11 cellular contexts compared by ENCODE assay signal in genomic region chr6:34671362-34671761, GRCh38. TPM values are rescaled to one million over a fixed set of nuclear protein-coding genes. Genes with fewer than 3 reads are reported as not detected.
A peak's percentile ranks its signal among the peaks of the same experiment; 100 is the strongest.
DNase-seq lines count a peak whose midpoint lies in the region; ATAC-seq, FAIRE-seq and TF ChIP-seq lines count a peak whose summit lies in the region.
"Had no signal": no experiment of that assay in that cellular context is flagged by ENCODE, and none has a peak within 500 bp of the region (broad histone marks: within the 10 kb centered on the region; RNA-seq: fewer than 3 reads in every experiment).

No MANE protein-coding gene starts in this region.

- H3K4me3 ChIP-seq in heart left ventricle (no peak overlapping the region), HepG2 (replicated peaks in 1 of 3; ENCODE audit: insufficient read depth in 1 of 3, low read depth in 2 of 3, low read length in 3 of 3) (no peak overlapping the region), upper lobe of right lung (no peak overlapping the region)

- H3K4me1 Mint-ChIP-seq in activated T-helper 17 cell treated with anti-CD3 and anti-CD28 coated beads, Interleukin-2, amount 50 U/mL, for 72 hours = peaks cover 39% of the 10 kb centered on the region

- TF ChIP-seq EP300 in HepG2 (IDR thresholded peaks at IDR 0.05; ENCODE audit: low read depth in 2 of 2, low read length in 2 of 2) = no peak
- no peak for TF ChIP-seq EP300 in HepG2 (CRISPR knock-in tag; IDR thresholded peaks at IDR 0.05; ENCODE audit: borderline replicate concordance)

- peaks cover 81% of the 10 kb centered on the region for H3K79me2 ChIP-seq in HepG2 (ENCODE audit: insufficient read depth, low read length)

- POLR2A ChIA-PET in HepG2 (lab: Yijun Ruan, JAX) = interaction anchor here (1.0 kb wide), 1 partner anchor 14 kb away, joined by 3 read pairs; no protein-coding TSS in a partner anchor

- H3K36me3 ChIP-seq in heart left ventricle (no peaks in the 10 kb centered on the region), HepG2 (replicated peaks in 1 of 2; ENCODE audit: control insufficient read depth in 1 of 2, insufficient read depth in 2 of 2, low read length in 2 of 2) (no peaks in the 10 kb centered on the region; a peak in 1 of 5 replicates), upper lobe of right lung (no peaks in the 10 kb centered on the region)

- no peak for TF ChIP-seq RAD21 in HepG2 (CRISPR knock-in tag; IDR thresholded peaks at IDR 0.05)

- H3K27me3 ChIP-seq in heart left ventricle (no peaks in the 10 kb centered on the region), HepG2 (ENCODE audit: control insufficient read depth in 1 of 2, insufficient read depth in 2 of 2, low read length in 2 of 2) (no peaks in the 10 kb centered on the region), upper lobe of right lung (no peaks in the 10 kb centered on the region)

- H3K36me3 Mint-ChIP-seq in activated T-helper 17 cell treated with anti-CD3 and anti-CD28 coated beads, Interleukin-2, amount 50 U/mL, for 72 hours (ENCODE audit: low read depth) = peaks cover 4% of the 10 kb centered on the region

- H3K9me3 ChIP-seq in heart left ventricle (no peaks in the 10 kb centered on the region), HepG2 (ENCODE audit: low read length) (no peaks in the 10 kb centered on the region), upper lobe of right lung (no peaks in the 10 kb centered on the region)

- H2AFZ ChIP-seq in HepG2 (ENCODE audit: low read length) = no peak overlapping the region

- TF ChIP-seq CTCF in heart left ventricle (IDR thresholded peaks at IDR 0.05) (no peak), HepG2 (CRISPR knock-in tag; IDR thresholded peaks at IDR 0.05) (no peak), upper lobe of right lung (IDR thresholded peaks at IDR 0.05) (no peak)

- DNase-seq in heart left ventricle = no peak
- DNase-seq in left cardiac atrium = no peak
- DNase-seq in HepG2 (ENCODE audit: low spot score) = no peak
- no peak for DNase-seq in upper lobe of right lung
- DNase-seq in amygdala (lab: John Stamatoyannopoulos, UW) = no peak
- no peak for DNase-seq in HuH-7.5 (ENCODE audit: low spot score)
- DNase-seq: COR-L47, NCI-H2029 had no signal

- peak overlapping the region; percentile 85 for H3K4me3 Mint-ChIP-seq in activated T-helper 17 cell treated with anti-CD3 and anti-CD28 coated beads, Interleukin-2, amount 50 U/mL, for 72 hours

- WGBS in heart left ventricle, 4 donors = 83 to 96% (median 93%) methylated on average over 1 of the region's 1 CpG
- WGBS in HepG2 (ENCODE audit: low lambda C conversion rate) = 98% methylated on average over 1 of the region's 1 CpG

- peaks cover 7 to 59% (median 33%) of the 10 kb centered on the region in 12 donors for H3K4me1 ChIP-seq in heart left ventricle
- peaks cover 100% of the 10 kb centered on the region for H3K4me1 ChIP-seq in HepG2 (ENCODE audit: insufficient read depth, low read length)
- H3K4me1 ChIP-seq in upper lobe of right lung = peaks cover 47% of the 10 kb centered on the region

- no peak for FAIRE-seq in HepG2 (lab: Jason Lieb, UNC)
- FAIRE-seq: islet of Langerhans had no signal

- no TSS peak for BruUV-seq in HepG2 (replicated peaks; lab: Mats Ljungman, UMichigan)

- no peak for ATAC-seq in heart left ventricle
- ATAC-seq in left cardiac atrium = no peak
- ATAC-seq in activated T-helper 17 cell treated with anti-CD3 and anti-CD28 coated beads, Interleukin-2, amount 50 U/mL, for 72 hours (replicated peaks) = no peak
- ATAC-seq in HepG2 = no peak
- no peak for ATAC-seq in upper lobe of right lung
- no peak for ATAC-seq in HG03354 (IDR thresholded peaks at IDR 0.05; ENCODE audit: poor library complexity, severe bottlenecking, unreplicated experiment)

- H3K9ac ChIP-seq in HepG2 (ENCODE audit: insufficient read depth, low read depth, low read length) = no peak overlapping the region

- H3K27ac Mint-ChIP-seq in activated T-helper 17 cell treated with anti-CD3 and anti-CD28 coated beads, Interleukin-2, amount 50 U/mL, for 72 hours = peak overlapping the region; percentile 96

- intact Hi-C loops in heart left ventricle (cut with DNase I) = no loop called here
- intact Hi-C loops in left cardiac atrium (cut with DNase I) = no loop called here
- intact Hi-C loops in HepG2 (cut with micrococcal nuclease; ENCODE audit: unreplicated experiment) = loop anchor here (5.0 kb wide), 1 partner anchor 86 kb away; the partner anchor contains the start of gene SNRPC
- intact Hi-C loops in upper lobe of right lung (cut with DNase I) = no loop called here

- in situ Hi-C loops in HepG2 (cut with HindIII; ENCODE audit: extremely low pct_ligation_motif_present, low pct_unique_long_range_greater_than_20kb) = no loop called here

- no peak overlapping the region for H3K4me2 ChIP-seq in HepG2 (ENCODE audit: low read depth, low read length)

- H3K27ac ChIP-seq in heart left ventricle (peak overlapping the region in 9 of 12 donors; percentile 27 to 82 (median 52)), HepG2 (ENCODE audit: extremely low read length, insufficient read depth, low read length) (peak overlapping the region; percentile 73), upper lobe of right lung (peak overlapping the region; percentile 45)

- H3K27me3 Mint-ChIP-seq in activated T-helper 17 cell treated with anti-CD3 and anti-CD28 coated beads, Interleukin-2, amount 50 U/mL, for 72 hours = no peaks in the 10 kb centered on the region

- CTCF ChIA-PET in HepG2 (lab: Yijun Ruan, JAX; ENCODE audit: low intra/inter-chr PET ratio, low total read pairs) = no interaction called here

- no peaks in the 10 kb centered on the region for H4K20me1 ChIP-seq in HepG2 (ENCODE audit: insufficient read depth, low read length)

- H3K9me3 Mint-ChIP-seq in activated T-helper 17 cell treated with anti-CD3 and anti-CD28 coated beads, Interleukin-2, amount 50 U/mL, for 72 hours = no peaks in the 10 kb centered on the region

- no peak for TF ChIP-seq POLR2A in heart left ventricle (IDR thresholded peaks at IDR 0.05)
- no peak for TF ChIP-seq POLR2A in HepG2 (IDR thresholded peaks at IDR 0.05; ENCODE audit: insufficient read depth in 1 of 2, low read depth in 2 of 2, low read length in 2 of 2)

TF ChIP-seq in HepG2, 621 proteins besides CTCF, POLR2A, EP300 and RAD21 (continues in another document):
- TF ChIP-seq SP4 (CRISPR knock-in tag; IDR thresholded peaks at IDR 0.05) = no peak
- TF ChIP-seq, protein P1, sequence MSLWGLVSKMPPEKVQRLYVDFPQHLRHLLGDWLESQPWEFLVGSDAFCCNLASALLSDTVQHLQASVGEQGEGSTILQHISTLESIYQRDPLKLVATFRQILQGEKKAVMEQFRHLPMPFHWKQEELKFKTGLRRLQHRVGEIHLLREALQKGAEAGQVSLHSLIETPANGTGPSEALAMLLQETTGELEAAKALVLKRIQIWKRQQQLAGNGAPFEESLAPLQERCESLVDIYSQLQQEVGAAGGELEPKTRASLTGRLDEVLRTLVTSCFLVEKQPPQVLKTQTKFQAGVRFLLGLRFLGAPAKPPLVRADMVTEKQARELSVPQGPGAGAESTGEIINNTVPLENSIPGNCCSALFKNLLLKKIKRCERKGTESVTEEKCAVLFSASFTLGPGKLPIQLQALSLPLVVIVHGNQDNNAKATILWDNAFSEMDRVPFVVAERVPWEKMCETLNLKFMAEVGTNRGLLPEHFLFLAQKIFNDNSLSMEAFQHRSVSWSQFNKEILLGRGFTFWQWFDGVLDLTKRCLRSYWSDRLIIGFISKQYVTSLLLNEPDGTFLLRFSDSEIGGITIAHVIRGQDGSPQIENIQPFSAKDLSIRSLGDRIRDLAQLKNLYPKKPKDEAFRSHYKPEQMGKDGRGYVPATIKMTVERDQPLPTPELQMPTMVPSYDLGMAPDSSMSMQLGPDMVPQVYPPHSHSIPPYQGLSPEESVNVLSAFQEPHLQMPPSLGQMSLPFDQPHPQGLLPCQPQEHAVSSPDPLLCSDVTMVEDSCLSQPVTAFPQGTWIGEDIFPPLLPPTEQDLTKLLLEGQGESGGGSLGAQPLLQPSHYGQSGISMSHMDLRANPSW (CRISPR knock-in tag; IDR thresholded peaks at IDR 0.05; ENCODE audit: borderline replicate concordance) = no peak

RNA-seq across cellular contexts. Expression of gene ILRUN, which starts 25.2 kb away (rescaled TPM):
- 100 to 1,000 TPM in 8 of 9 donors, 10 to 100 TPM in 1; 91.2 to 191 (median 116) TPM for total RNA-seq in heart left ventricle
- 100 to 1,000 TPM in 1 of 2 donors, 10 to 100 TPM in 1; 95.4 to 150 TPM for polyA plus RNA-seq in heart left ventricle
- 100 to 1,000 TPM; 102 to 104 TPM for total RNA-seq in left cardiac atrium
- 10 to 100 TPM; 58.2 to 65.8 TPM for total RNA-seq in activated T-helper 17 cell treated with anti-CD3 and anti-CD28 coated beads, Interleukin-2, amount 50 U/mL, for 72 hours
- 66.6 and 90.8 TPM in 2 replicates for total RNA-seq in HepG2 (2016; rRNA removed; fragmentation: Illumina TruSeq; extraction: Trizol)
- total RNA-seq in HepG2 (2016; cell fraction: cytosol; rRNA removed; fragmentation: Illumina TruSeq; extraction: Trizol; ENCODE audit: low read depth) = 20.3 and 22.0 TPM in 2 replicates
- total RNA-seq in HepG2 (2016; cell fraction: insoluble cytoplasmic fraction; rRNA removed; fragmentation: Illumina TruSeq; extraction: Trizol) = 66.5 and 79.2 TPM in 2 replicates
- 93.9 and 107 TPM in 2 replicates for total RNA-seq in HepG2 (2016; cell fraction: membrane; rRNA removed; fragmentation: Illumina TruSeq; extraction: Trizol)
- 37.4 and 39.5 TPM in 2 replicates for total RNA-seq in HepG2 (2016; cell fraction: nucleus; rRNA removed; fragmentation: Illumina TruSeq; extraction: Trizol)
- 45.5 and 50.6 TPM in 2 replicates for polyA plus RNA-seq in HepG2 (2011; rRNA removed)
- 39.2 and 46.8 TPM in 2 replicates for polyA plus RNA-seq in HepG2 (2011; cell fraction: cytosol; rRNA removed)
- 18.1 and 22.0 TPM in 2 replicates for polyA plus RNA-seq in HepG2 (2011; cell fraction: nucleus; rRNA removed)
- polyA plus RNA-seq in HepG2 (2012) = 76.7 and 76.9 TPM in 2 replicates
- polyA plus RNA-seq in HepG2 (2016; cell fraction: cytosol; fragmentation: Illumina TruSeq; extraction: Trizol; ENCODE audit: low read depth) = 23.8 and 24.6 TPM in 2 replicates
- 79.1 and 86.9 TPM in 2 replicates for polyA plus RNA-seq in HepG2 (2016; cell fraction: insoluble cytoplasmic fraction; fragmentation: Illumina TruSeq; extraction: Trizol; ENCODE audit: low read depth)
- polyA plus RNA-seq in HepG2 (2016; cell fraction: membrane; fragmentation: Illumina TruSeq; extraction: Trizol; ENCODE audit: low read depth) = 82.0 and 93.2 TPM in 2 replicates
- polyA plus RNA-seq in HepG2 (2016; cell fraction: nucleus; fragmentation: Illumina TruSeq; extraction: Trizol; ENCODE audit: insufficient read depth, low read depth) = 42.3 and 46.6 TPM in 2 replicates
- polyA minus RNA-seq in HepG2 (2011; rRNA and poly(A)+ RNA removed; ENCODE audit: low replicate concordance) = 122 and 124 TPM in 2 replicates
- 45.1 and 48.4 TPM in 2 replicates for polyA minus RNA-seq in HepG2 (2011; cell fraction: cytosol; rRNA and poly(A)+ RNA removed)
- polyA minus RNA-seq in HepG2 (2011; cell fraction: nucleus; rRNA and poly(A)+ RNA removed) = 27.2 and 30.5 TPM in 2 replicates
- total RNA-seq in upper lobe of right lung = 101 TPM
